In the genomic region with DNA sequence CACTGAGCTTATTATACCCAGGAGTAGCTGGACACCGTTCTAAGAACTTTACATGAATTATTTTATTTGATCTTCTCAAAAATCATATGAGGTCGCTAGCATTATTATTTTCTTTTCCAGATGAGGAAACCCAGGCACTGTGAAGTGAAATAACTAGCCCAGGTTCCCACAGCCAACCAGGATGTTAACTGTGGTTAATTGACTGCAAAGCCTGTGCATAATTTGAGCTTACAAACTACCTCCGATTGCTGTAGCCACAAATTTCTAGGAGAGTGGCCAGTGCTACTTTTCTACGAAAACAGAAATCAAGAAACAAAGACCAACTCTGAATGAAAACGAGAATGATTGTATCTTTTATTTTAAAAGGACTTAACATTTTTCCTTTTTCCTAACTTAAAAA, we compare ENCODE assay signal across 21 cellular contexts. TPM values are rescaled to one million over a fixed set of nuclear protein-coding genes. Genes with fewer than 3 reads are reported as not detected.
A peak's percentile ranks its signal among the peaks of the same experiment; 100 is the strongest.
DNase-seq lines count a peak whose midpoint lies in the region; ATAC-seq and TF ChIP-seq lines count a peak whose summit lies in the region.
"Had no signal": no experiment of that assay in that cellular context is flagged by ENCODE, and none has a peak within 500 bp of the region (broad histone marks: within the 10 kb centered on the region; RNA-seq: fewer than 3 reads in every experiment).

No MANE protein-coding gene starts in this region.

- peaks cover 6% of the 10 kb centered on the region for H3K9me3 Mint-ChIP-seq in activated naive CD4-positive, alpha-beta T cell treated with anti-CD3 and anti-CD28 coated beads for 36 hours
- H3K9me3 Mint-ChIP-seq in activated naive CD4-positive, alpha-beta T cell treated with anti-CD3 and anti-CD28 coated beads, Interleukin-2, amount 50 U/mL, for 72 hours, result peaks cover 2 to 5% of the 10 kb centered on the region in 2 donors
- peaks cover 20% of the 10 kb centered on the region for H3K9me3 Mint-ChIP-seq in activated CD8-positive, alpha-beta T cell treated with anti-CD3 and anti-CD28 coated beads, Interleukin-2, amount 10 ng/mL, durations not matched to agents 7 days and 5 days (ENCODE audit: insufficient read depth)
- H3K9me3 Mint-ChIP-seq in neural progenitor cell, result peaks cover 52% of the 10 kb centered on the region

- H3K79me2 ChIP-seq in neural progenitor cell (ENCODE audit: low read depth), result no peaks in the 10 kb centered on the region

- H3K9me3 ChIP-seq in Panc1 (ENCODE audit: control insufficient read depth, insufficient read depth, low read depth, low read length), result peaks cover 5% of the 10 kb centered on the region; the same call in 1 of the 2 replicates
- peaks cover 7% of the 10 kb centered on the region for H3K9me3 ChIP-seq in neural progenitor cell (ENCODE audit: low read depth)
- peaks cover 0 to 11% (median 0%) of the 10 kb centered on the region in 12 donors for H3K9me3 ChIP-seq in heart left ventricle

- peak overlapping the region; percentile 94 for H3K27ac ChIP-seq in Panc1 (ENCODE audit: low read length)
- H3K27ac ChIP-seq in neural progenitor cell, result no peak overlapping the region
- H3K27ac ChIP-seq in heart left ventricle, result no peak overlapping the region
- H3K27ac ChIP-seq: KMS-11 had no signal

- H2AFZ ChIP-seq in neural progenitor cell (replicated peaks), result no peak overlapping the region

- H3K27me3 Mint-ChIP-seq in activated naive CD4-positive, alpha-beta T cell treated with anti-CD3 and anti-CD28 coated beads for 36 hours (ENCODE audit: low read depth), result no peaks in the 10 kb centered on the region
- H3K27me3 Mint-ChIP-seq in activated CD8-positive, alpha-beta T cell treated with anti-CD3 and anti-CD28 coated beads, Interleukin-2, amount 10 ng/mL, durations not matched to agents 7 days and 5 days (ENCODE audit: low read depth), result no peaks in the 10 kb centered on the region
- no peaks in the 10 kb centered on the region for H3K27me3 Mint-ChIP-seq in neural progenitor cell (ENCODE audit: insufficient read depth, low read depth)

- BruUV-seq in Panc1 (replicated peaks; lab: Mats Ljungman, UMichigan), result no TSS peak

- peaks cover 8% of the 10 kb centered on the region; the same call in 1 of the 2 replicates for H3K4me1 ChIP-seq in Panc1 (ENCODE audit: control insufficient read depth, insufficient read depth, low read length)
- peaks cover 7% of the 10 kb centered on the region for H3K4me1 ChIP-seq in neural progenitor cell
- peaks cover 0 to 3% (median under 1%) of the 10 kb centered on the region in 12 donors for H3K4me1 ChIP-seq in heart left ventricle

- H3K36me3 Mint-ChIP-seq in activated naive CD4-positive, alpha-beta T cell treated with anti-CD3 and anti-CD28 coated beads for 36 hours (ENCODE audit: low read depth), result peaks cover 2% of the 10 kb centered on the region
- peaks cover 9 to 18% of the 10 kb centered on the region in 2 donors for H3K36me3 Mint-ChIP-seq in activated naive CD4-positive, alpha-beta T cell treated with anti-CD3 and anti-CD28 coated beads, Interleukin-2, amount 50 U/mL, for 72 hours
- peaks cover 35% of the 10 kb centered on the region for H3K36me3 Mint-ChIP-seq in activated CD8-positive, alpha-beta T cell treated with anti-CD3 and anti-CD28 coated beads, Interleukin-2, amount 10 ng/mL, durations not matched to agents 7 days and 5 days (ENCODE audit: low read depth)
- H3K36me3 Mint-ChIP-seq in neural progenitor cell, result peaks cover 36% of the 10 kb centered on the region
- H3K36me3 Mint-ChIP-seq: CD14-positive monocyte had no signal

- no peaks in the 10 kb centered on the region for H4K20me1 ChIP-seq in neural progenitor cell (ENCODE audit: low read depth)

- no peak for TF ChIP-seq POLR2A in heart left ventricle (IDR thresholded peaks at IDR 0.05)

- in situ Hi-C loops in Panc1 (cut with HindIII; ENCODE audit: low pct_unique_long_range_greater_than_20kb, low sequenced_read_pairs), result no loop called here

- TF ChIP-seq CTCF in Panc1 (IDR thresholded peaks at IDR 0.05) (no peak), neural progenitor cell (IDR thresholded peaks at IDR 0.05) (no peak), heart left ventricle (IDR thresholded peaks at IDR 0.05) (no peak)

- peaks cover 14% of the 10 kb centered on the region for H3F3A ChIP-seq in neural progenitor cell (ENCODE audit: low read depth)

- POLR2A ChIA-PET in Panc1 (lab: Charles Lee), result no interaction called here
- POLR2A ChIA-PET in activated CD8-positive, alpha-beta T cell treated with anti-CD3 and anti-CD28 coated beads, Interleukin-2, amount 10 ng/mL, durations not matched to agents 7 days and 5 days (lab: Charles Lee), result interaction anchor here (0.6 to 1.7 kb wide), 4 partner anchors 23 to 27 kb away, joined by 3 to 6 read pairs (median 4); no protein-coding TSS in a partner anchor

- H3K36me3 ChIP-seq in Panc1 (ENCODE audit: control insufficient read depth, insufficient read depth, low read length) (no peaks in the 10 kb centered on the region), neural progenitor cell (no peaks in the 10 kb centered on the region), heart left ventricle (no peaks in the 10 kb centered on the region)

- CTCF ChIA-PET in activated naive CD4-positive, alpha-beta T cell treated with anti-CD3 and anti-CD28 coated beads for 36 hours (lab: Charles Lee), result no interaction called here
- CTCF ChIA-PET in Panc1 (lab: Charles Lee), result no interaction called here
- CTCF ChIA-PET in activated CD8-positive, alpha-beta T cell treated with anti-CD3 and anti-CD28 coated beads, Interleukin-2, amount 10 ng/mL, durations not matched to agents 7 days and 5 days (lab: Charles Lee), result interaction anchor here (1.2 to 2.3 kb wide), 5 partner anchors 10 to 29 kb away, joined by 4 to 8 read pairs (median 5); partner anchors contain the start of gene SPRY1

- H3K27me3 ChIP-seq in Panc1 (ENCODE audit: control insufficient read depth, insufficient read depth, low read length), result no peaks in the 10 kb centered on the region
- no peaks in the 10 kb centered on the region for H3K27me3 ChIP-seq in neural progenitor cell
- no peaks in the 10 kb centered on the region for H3K27me3 ChIP-seq in heart left ventricle

- no peak for ATAC-seq in activated naive CD4-positive, alpha-beta T cell treated with anti-CD3 and anti-CD28 coated beads, Interleukin-2, amount 50 U/mL, for 72 hours
- ATAC-seq in Panc1, result no peak
- ATAC-seq in activated CD8-positive, alpha-beta T cell treated with anti-CD3 and anti-CD28 coated beads, Interleukin-2, amount 10 ng/mL, durations not matched to agents 7 days and 5 days, result no peak
- no peak for ATAC-seq in heart left ventricle
- ATAC-seq in HG03432 (IDR thresholded peaks at IDR 0.05; ENCODE audit: unreplicated experiment), result no peak
- no peak for ATAC-seq in HG02973 (IDR thresholded peaks at IDR 0.05; ENCODE audit: unreplicated experiment)
- ATAC-seq: HepG2 had no signal

- H3K4me3 ChIP-seq in Panc1 (ENCODE audit: low read depth in 2 of 2, low read length in 2 of 2) (no peak overlapping the region), neural progenitor cell (no peak overlapping the region), heart left ventricle (no peak overlapping the region)

- intact Hi-C loops in activated naive CD4-positive, alpha-beta T cell treated with anti-CD3 and anti-CD28 coated beads for 36 hours (cut with micrococcal nuclease), result loop anchor here (2.0 to 5.0 kb wide), 3 partner anchors 55 to 757 kb away; no protein-coding TSS in a partner anchor
- intact Hi-C loops in Panc1 (cut with micrococcal nuclease; ENCODE audit: unreplicated experiment) (no loop called here), heart left ventricle (cut with DNase I) (no loop called here)

- no peak overlapping the region for H3K4me2 ChIP-seq in neural progenitor cell
- H3K4me2 ChIP-seq: KMS-11 had no signal

- WGBS in heart left ventricle, 4 donors, result 88 to 90% (median 88%) methylated on average over 5 of the region's 5 CpGs

- H3K4me3 Mint-ChIP-seq in activated naive CD4-positive, alpha-beta T cell treated with anti-CD3 and anti-CD28 coated beads for 36 hours, result no peak overlapping the region
- H3K4me3 Mint-ChIP-seq in activated CD8-positive, alpha-beta T cell treated with anti-CD3 and anti-CD28 coated beads, Interleukin-2, amount 10 ng/mL, durations not matched to agents 7 days and 5 days, result peak overlapping the region; percentile 16
- no peak overlapping the region for H3K4me3 Mint-ChIP-seq in neural progenitor cell
- H3K4me3 Mint-ChIP-seq: CD14-positive monocyte had no signal

- H3K9ac ChIP-seq in neural progenitor cell, result no peak overlapping the region
- H3K9ac ChIP-seq: KMS-11 had no signal

- DNase-seq in activated naive CD4-positive, alpha-beta T cell treated with anti-CD3 and anti-CD28 coated beads for 36 hours, result no peak
- DNase-seq in activated naive CD4-positive, alpha-beta T cell treated with anti-CD3 and anti-CD28 coated beads, Interleukin-2, amount 50 U/mL, for 72 hours (ENCODE audit: low spot score in 2 of 2), result no peak
- no peak for DNase-seq in Panc1 (ENCODE audit: low read depth, low spot score)
- peak; percentile 59 for DNase-seq in activated CD8-positive, alpha-beta T cell treated with anti-CD3 and anti-CD28 coated beads, Interleukin-2, amount 10 ng/mL, durations not matched to agents 7 days and 5 days
- DNase-seq in neural progenitor cell (ENCODE audit: low spot score), result no peak
- no peak for DNase-seq in heart left ventricle
- DNase-seq: ACHN, AML-193, COR-L47, DMS153, EL, NCI-H1092, NCI-H146, NCI-H2081, NCI-H510A, NCI-H774 had no signal

- peaks cover 28% of the 10 kb centered on the region for H3K4me1 Mint-ChIP-seq in activated naive CD4-positive, alpha-beta T cell treated with anti-CD3 and anti-CD28 coated beads for 36 hours (ENCODE audit: low read depth)
- peaks cover 67% of the 10 kb centered on the region for H3K4me1 Mint-ChIP-seq in activated CD8-positive, alpha-beta T cell treated with anti-CD3 and anti-CD28 coated beads, Interleukin-2, amount 10 ng/mL, durations not matched to agents 7 days and 5 days (ENCODE audit: low read depth)
- H3K4me1 Mint-ChIP-seq in neural progenitor cell, result peaks cover 10% of the 10 kb centered on the region

- peak overlapping the region; percentile 22 for H3K27ac Mint-ChIP-seq in activated naive CD4-positive, alpha-beta T cell treated with anti-CD3 and anti-CD28 coated beads for 36 hours
- H3K27ac Mint-ChIP-seq in activated naive CD4-positive, alpha-beta T cell treated with anti-CD3 and anti-CD28 coated beads, Interleukin-2, amount 50 U/mL, for 72 hours, result peak overlapping the region in 1 of 2 donors; percentile 88
- H3K27ac Mint-ChIP-seq in activated CD8-positive, alpha-beta T cell treated with anti-CD3 and anti-CD28 coated beads, Interleukin-2, amount 10 ng/mL, durations not matched to agents 7 days and 5 days, result peak overlapping the region; percentile 92
- H3K27ac Mint-ChIP-seq in neural progenitor cell, result peak overlapping the region; percentile 50
- H3K27ac Mint-ChIP-seq: CD14-positive monocyte had no signal

RNA-seq across cellular contexts. Expression of gene SPRY1, which starts 27.2 kb away (rescaled TPM):
- total RNA-seq in activated naive CD4-positive, alpha-beta T cell treated with anti-CD3 and anti-CD28 coated beads for 36 hours, result 10 to 100 TPM; 16.9 to 20.3 TPM
- 10 to 100 TPM; 22.8 to 34.3 TPM for total RNA-seq in activated naive CD4-positive, alpha-beta T cell treated with anti-CD3 and anti-CD28 coated beads, Interleukin-2, amount 50 U/mL, for 72 hours
- total RNA-seq in Panc1 (2021; ENCODE audit: unreplicated experiment) (77.8 TPM), neural progenitor cell (ENCODE audit: low replicate concordance) (35.9 and 50.8 TPM in 2 replicates), heart left ventricle (100 to 1,000 TPM in 1 of 9 donors, 10 to 100 TPM in 8; 28.0 to 104 (median 39.1) TPM)
- 68.8 TPM for polyA plus RNA-seq in Panc1 (2012; ENCODE audit: insufficient read length)
- 10 to 100 TPM; 50.7 to 53.2 TPM for total RNA-seq in activated CD8-positive, alpha-beta T cell treated with anti-CD3 and anti-CD28 coated beads, Interleukin-2, amount 10 ng/mL, durations not matched to agents 7 days and 5 days
- 10 to 100 TPM; 17.0 to 57.6 TPM for polyA plus RNA-seq in heart left ventricle
